ENCODE assay signal across 18 cellular contexts in genomic region chr7:40694041-40694809, GRCh38.
"Had no signal": no experiment of that assay in that cellular context is flagged by ENCODE, and none has a peak within 500 bp of the region (broad histone marks: within the 10 kb centered on the region; RNA-seq: fewer than 3 reads in every experiment).

No MANE protein-coding gene starts in this region.

- H3K9me3 Mint-ChIP-seq: activated CD4-positive, alpha-beta T cell treated with anti-CD3 and anti-CD28 coated beads, Interleukin-2, amount 10 ng/mL, durations not matched to agents 24 days and 14 days; activated naive CD4-positive, alpha-beta T cell treated with anti-CD3 and anti-CD28 coated beads, Interleukin-2, amount 10 ng/mL, durations not matched to agents 7 days and 5 days; activated T-cell treated with anti-CD3 and anti-CD28 coated beads, Interleukin-2, amount 50 U/mL, for 4 hours; memory B cell; stimulated activated naive CD8-positive, alpha-beta T cell treated with anti-CD3 and anti-CD28 coated beads, Interleukin-15, amount 100 ng/mL, for 72 hours had no signal

- H3K27me3 ChIP-seq: esophagus squamous epithelium, ovary, suprapubic skin had no signal

- H3K4me1 Mint-ChIP-seq: activated CD4-positive, alpha-beta T cell treated with anti-CD3 and anti-CD28 coated beads, Interleukin-2, amount 10 ng/mL, durations not matched to agents 24 days and 14 days; activated naive CD4-positive, alpha-beta T cell treated with anti-CD3 and anti-CD28 coated beads, Interleukin-2, amount 10 ng/mL, durations not matched to agents 7 days and 5 days; memory B cell had no signal

- H3K27ac ChIP-seq: esophagus squamous epithelium, ovary, psoas muscle, suprapubic skin had no signal

- H3K27me3 Mint-ChIP-seq: activated naive CD4-positive, alpha-beta T cell treated with anti-CD3 and anti-CD28 coated beads, Interleukin-2, amount 10 ng/mL, durations not matched to agents 7 days and 5 days; effector memory CD8-positive, alpha-beta T cell; memory B cell; naive thymus-derived CD4-positive, alpha-beta T cell; stimulated activated naive CD8-positive, alpha-beta T cell treated with anti-CD3 and anti-CD28 coated beads, Interleukin-15, amount 100 ng/mL, for 72 hours; type B pancreatic cell had no signal

- H3K27ac Mint-ChIP-seq: activated CD4-positive, alpha-beta T cell treated with anti-CD3 and anti-CD28 coated beads, Interleukin-2, amount 10 ng/mL, durations not matched to agents 24 days and 14 days; activated CD8-positive, alpha-beta T cell treated with anti-CD3 and anti-CD28 coated beads, Interleukin-2, amount 10 ng/mL, durations not matched to agents 7 days and 5 days; activated naive CD4-positive, alpha-beta T cell treated with anti-CD3 and anti-CD28 coated beads, Interleukin-2, amount 10 ng/mL, durations not matched to agents 7 days and 5 days; effector memory CD8-positive, alpha-beta T cell; memory B cell; naive thymus-derived CD4-positive, alpha-beta T cell; stimulated activated naive CD8-positive, alpha-beta T cell treated with anti-CD3 and anti-CD28 coated beads, Interleukin-15, amount 100 ng/mL, for 72 hours; type B pancreatic cell had no signal

- DNase-seq: activated CD4-positive, alpha-beta T cell treated with anti-CD3 and anti-CD28 coated beads, Interleukin-2, amount 10 ng/mL, durations not matched to agents 24 days and 14 days; activated CD8-positive, alpha-beta T cell treated with anti-CD3 and anti-CD28 coated beads, Interleukin-2, amount 10 ng/mL, durations not matched to agents 7 days and 5 days; activated naive CD4-positive, alpha-beta T cell treated with anti-CD3 and anti-CD28 coated beads, Interleukin-2, amount 10 ng/mL, durations not matched to agents 7 days and 5 days; activated T-cell treated with anti-CD3 and anti-CD28 coated beads, Interleukin-2, amount 50 U/mL, for 4 hours; effector memory CD8-positive, alpha-beta T cell; esophagus squamous epithelium; naive thymus-derived CD4-positive, alpha-beta T cell; ovary; psoas muscle; right cardiac atrium; stimulated activated CD4-positive, alpha-beta T cell treated with anti-CD3 and anti-CD28 coated beads, Interleukin-4, amount 100 ng/mL, for 1 hour; stimulated activated naive CD8-positive, alpha-beta T cell treated with anti-CD3 and anti-CD28 coated beads, Interleukin-15, amount 100 ng/mL, for 72 hours; T-helper 1 cell; T-helper 9 cell had no signal

- H3K4me1 ChIP-seq: esophagus squamous epithelium, psoas muscle, suprapubic skin had no signal

- H3K4me3 Mint-ChIP-seq: activated CD4-positive, alpha-beta T cell treated with anti-CD3 and anti-CD28 coated beads, Interleukin-2, amount 10 ng/mL, durations not matched to agents 24 days and 14 days; activated CD8-positive, alpha-beta T cell treated with anti-CD3 and anti-CD28 coated beads, Interleukin-2, amount 10 ng/mL, durations not matched to agents 7 days and 5 days; activated naive CD4-positive, alpha-beta T cell treated with anti-CD3 and anti-CD28 coated beads, Interleukin-2, amount 10 ng/mL, durations not matched to agents 7 days and 5 days; activated T-cell treated with anti-CD3 and anti-CD28 coated beads, Interleukin-2, amount 50 U/mL, for 4 hours; effector memory CD8-positive, alpha-beta T cell; memory B cell; naive thymus-derived CD4-positive, alpha-beta T cell; stimulated activated naive CD8-positive, alpha-beta T cell treated with anti-CD3 and anti-CD28 coated beads, Interleukin-15, amount 100 ng/mL, for 72 hours; type B pancreatic cell had no signal

- ATAC-seq: activated CD8-positive, alpha-beta T cell treated with anti-CD3 and anti-CD28 coated beads, Interleukin-2, amount 10 ng/mL, durations not matched to agents 7 days and 5 days; activated T-cell treated with anti-CD3 and anti-CD28 coated beads, Interleukin-2, amount 50 U/mL, for 4 hours; effector memory CD8-positive, alpha-beta T cell; naive thymus-derived CD4-positive, alpha-beta T cell; psoas muscle; right cardiac atrium; stimulated activated naive CD8-positive, alpha-beta T cell treated with anti-CD3 and anti-CD28 coated beads, Interleukin-15, amount 100 ng/mL, for 72 hours had no signal

- H3K36me3 Mint-ChIP-seq: activated naive CD4-positive, alpha-beta T cell treated with anti-CD3 and anti-CD28 coated beads, Interleukin-2, amount 10 ng/mL, durations not matched to agents 7 days and 5 days; memory B cell; naive thymus-derived CD4-positive, alpha-beta T cell; type B pancreatic cell had no signal

- H3K36me3 ChIP-seq: esophagus squamous epithelium, ovary, suprapubic skin had no signal

- H3K4me3 ChIP-seq: esophagus squamous epithelium, ovary, psoas muscle, skin epidermis, suprapubic skin had no signal
